Comparison of ENCODE assay signal across 1 cellular context in the genomic region with DNA sequence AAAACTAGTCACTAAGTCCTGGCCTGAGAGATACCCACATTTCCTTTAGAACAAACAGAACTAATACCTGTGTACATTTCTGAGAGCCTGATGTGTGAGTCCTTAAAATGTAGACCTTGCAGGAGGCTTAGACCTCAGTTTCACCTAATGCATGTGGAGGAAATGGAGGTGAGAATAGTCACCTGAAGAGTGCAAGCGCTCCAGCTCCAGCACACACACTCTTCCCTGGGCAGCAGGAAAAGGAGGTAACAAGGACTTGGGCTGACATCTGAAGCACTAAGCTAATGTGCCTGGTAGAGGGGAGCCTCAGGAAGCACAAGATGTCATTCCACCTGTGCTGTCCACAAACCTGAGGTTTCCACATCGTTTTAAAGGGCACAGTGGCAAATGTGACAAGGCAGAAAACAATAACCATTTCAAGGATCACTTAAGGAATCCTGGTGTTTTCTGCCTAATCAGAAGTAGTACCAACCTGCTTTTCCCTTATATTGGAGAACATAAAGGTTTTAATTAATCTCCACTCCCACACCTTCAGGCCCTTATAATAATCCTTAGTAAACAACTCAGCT.
TF ChIP-seq lines count a peak whose summit lies in the region.

No MANE protein-coding gene starts in this region.

TF ChIP-seq in GM23338, 12 proteins besides CTCF, POLR2A, EP300 and RAD21:
- TF ChIP-seq, protein P1, sequence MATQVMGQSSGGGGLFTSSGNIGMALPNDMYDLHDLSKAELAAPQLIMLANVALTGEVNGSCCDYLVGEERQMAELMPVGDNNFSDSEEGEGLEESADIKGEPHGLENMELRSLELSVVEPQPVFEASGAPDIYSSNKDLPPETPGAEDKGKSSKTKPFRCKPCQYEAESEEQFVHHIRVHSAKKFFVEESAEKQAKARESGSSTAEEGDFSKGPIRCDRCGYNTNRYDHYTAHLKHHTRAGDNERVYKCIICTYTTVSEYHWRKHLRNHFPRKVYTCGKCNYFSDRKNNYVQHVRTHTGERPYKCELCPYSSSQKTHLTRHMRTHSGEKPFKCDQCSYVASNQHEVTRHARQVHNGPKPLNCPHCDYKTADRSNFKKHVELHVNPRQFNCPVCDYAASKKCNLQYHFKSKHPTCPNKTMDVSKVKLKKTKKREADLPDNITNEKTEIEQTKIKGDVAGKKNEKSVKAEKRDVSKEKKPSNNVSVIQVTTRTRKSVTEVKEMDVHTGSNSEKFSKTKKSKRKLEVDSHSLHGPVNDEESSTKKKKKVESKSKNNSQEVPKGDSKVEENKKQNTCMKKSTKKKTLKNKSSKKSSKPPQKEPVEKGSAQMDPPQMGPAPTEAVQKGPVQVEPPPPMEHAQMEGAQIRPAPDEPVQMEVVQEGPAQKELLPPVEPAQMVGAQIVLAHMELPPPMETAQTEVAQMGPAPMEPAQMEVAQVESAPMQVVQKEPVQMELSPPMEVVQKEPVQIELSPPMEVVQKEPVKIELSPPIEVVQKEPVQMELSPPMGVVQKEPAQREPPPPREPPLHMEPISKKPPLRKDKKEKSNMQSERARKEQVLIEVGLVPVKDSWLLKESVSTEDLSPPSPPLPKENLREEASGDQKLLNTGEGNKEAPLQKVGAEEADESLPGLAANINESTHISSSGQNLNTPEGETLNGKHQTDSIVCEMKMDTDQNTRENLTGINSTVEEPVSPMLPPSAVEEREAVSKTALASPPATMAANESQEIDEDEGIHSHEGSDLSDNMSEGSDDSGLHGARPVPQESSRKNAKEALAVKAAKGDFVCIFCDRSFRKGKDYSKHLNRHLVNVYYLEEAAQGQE (IDR thresholded peaks at IDR 0.05; ENCODE audit: unreplicated experiment): no peak
- TF ChIP-seq NANOG (IDR thresholded peaks at IDR 0.05; ENCODE audit: borderline replicate concordance): no peak
- TF ChIP-seq EZH2 (IDR thresholded peaks at IDR 0.05; ENCODE audit: low read depth, unreplicated experiment): no peak
- no peak for TF ChIP-seq CREB1 (CRISPR knock-in tag; IDR thresholded peaks at IDR 0.05; ENCODE audit: low read depth)
- TF ChIP-seq ZNF114 (CRISPR knock-in tag; IDR thresholded peaks at IDR 0.05): no peak
- TF ChIP-seq, protein P2, sequence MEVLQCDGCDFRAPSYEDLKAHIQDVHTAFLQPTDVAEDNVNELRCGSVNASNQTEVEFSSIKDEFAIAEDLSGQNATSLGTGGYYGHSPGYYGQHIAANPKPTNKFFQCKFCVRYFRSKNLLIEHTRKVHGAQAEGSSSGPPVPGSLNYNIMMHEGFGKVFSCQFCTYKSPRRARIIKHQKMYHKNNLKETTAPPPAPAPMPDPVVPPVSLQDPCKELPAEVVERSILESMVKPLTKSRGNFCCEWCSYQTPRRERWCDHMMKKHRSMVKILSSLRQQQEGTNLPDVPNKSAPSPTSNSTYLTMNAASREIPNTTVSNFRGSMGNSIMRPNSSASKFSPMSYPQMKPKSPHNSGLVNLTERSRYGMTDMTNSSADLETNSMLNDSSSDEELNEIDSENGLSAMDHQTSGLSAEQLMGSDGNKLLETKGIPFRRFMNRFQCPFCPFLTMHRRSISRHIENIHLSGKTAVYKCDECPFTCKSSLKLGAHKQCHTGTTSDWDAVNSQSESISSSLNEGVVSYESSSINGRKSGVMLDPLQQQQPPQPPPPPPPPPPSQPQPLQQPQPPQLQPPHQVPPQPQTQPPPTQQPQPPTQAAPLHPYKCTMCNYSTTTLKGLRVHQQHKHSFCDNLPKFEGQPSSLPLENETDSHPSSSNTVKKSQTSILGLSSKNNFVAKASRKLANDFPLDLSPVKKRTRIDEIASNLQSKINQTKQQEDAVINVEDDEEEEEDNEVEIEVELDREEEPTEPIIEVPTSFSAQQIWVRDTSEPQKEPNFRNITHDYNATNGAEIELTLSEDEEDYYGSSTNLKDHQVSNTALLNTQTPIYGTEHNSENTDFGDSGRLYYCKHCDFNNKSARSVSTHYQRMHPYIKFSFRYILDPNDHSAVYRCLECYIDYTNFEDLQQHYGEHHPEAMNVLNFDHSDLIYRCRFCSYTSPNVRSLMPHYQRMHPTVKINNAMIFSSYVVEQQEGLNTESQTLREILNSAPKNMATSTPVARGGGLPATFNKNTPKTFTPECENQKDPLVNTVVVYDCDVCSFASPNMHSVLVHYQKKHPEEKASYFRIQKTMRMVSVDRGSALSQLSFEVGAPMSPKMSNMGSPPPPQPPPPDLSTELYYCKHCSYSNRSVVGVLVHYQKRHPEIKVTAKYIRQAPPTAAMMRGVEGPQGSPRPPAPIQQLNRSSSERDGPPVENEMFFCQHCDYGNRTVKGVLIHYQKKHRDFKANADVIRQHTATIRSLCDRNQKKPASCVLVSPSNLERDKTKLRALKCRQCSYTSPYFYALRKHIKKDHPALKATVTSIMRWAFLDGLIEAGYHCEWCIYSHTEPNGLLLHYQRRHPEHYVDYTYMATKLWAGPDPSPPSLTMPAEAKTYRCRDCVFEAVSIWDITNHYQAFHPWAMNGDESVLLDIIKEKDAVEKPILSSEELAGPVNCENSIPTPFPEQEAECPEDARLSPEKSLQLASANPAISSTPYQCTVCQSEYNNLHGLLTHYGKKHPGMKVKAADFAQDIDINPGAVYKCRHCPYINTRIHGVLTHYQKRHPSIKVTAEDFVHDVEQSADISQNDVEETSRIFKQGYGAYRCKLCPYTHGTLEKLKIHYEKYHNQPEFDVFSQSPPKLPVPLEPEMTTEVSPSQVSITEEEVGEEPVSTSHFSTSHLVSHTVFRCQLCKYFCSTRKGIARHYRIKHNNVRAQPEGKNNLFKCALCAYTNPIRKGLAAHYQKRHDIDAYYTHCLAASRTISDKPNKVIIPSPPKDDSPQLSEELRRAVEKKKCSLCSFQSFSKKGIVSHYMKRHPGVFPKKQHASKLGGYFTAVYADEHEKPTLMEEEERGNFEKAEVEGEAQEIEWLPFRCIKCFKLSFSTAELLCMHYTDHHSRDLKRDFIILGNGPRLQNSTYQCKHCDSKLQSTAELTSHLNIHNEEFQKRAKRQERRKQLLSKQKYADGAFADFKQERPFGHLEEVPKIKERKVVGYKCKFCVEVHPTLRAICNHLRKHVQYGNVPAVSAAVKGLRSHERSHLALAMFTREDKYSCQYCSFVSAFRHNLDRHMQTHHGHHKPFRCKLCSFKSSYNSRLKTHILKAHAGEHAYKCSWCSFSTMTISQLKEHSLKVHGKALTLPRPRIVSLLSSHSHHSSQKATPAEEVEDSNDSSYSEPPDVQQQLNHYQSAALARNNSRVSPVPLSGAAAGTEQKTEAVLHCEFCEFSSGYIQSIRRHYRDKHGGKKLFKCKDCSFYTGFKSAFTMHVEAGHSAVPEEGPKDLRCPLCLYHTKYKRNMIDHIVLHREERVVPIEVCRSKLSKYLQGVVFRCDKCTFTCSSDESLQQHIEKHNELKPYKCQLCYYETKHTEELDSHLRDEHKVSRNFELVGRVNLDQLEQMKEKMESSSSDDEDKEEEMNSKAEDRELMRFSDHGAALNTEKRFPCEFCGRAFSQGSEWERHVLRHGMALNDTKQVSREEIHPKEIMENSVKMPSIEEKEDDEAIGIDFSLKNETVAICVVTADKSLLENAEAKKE (CRISPR knock-in tag; IDR thresholded peaks at IDR 0.05): no peak
- no peak for TF ChIP-seq POLR2AphosphoS5 (IDR thresholded peaks at IDR 0.05; ENCODE audit: low read depth)
- TF ChIP-seq, protein P3, sequence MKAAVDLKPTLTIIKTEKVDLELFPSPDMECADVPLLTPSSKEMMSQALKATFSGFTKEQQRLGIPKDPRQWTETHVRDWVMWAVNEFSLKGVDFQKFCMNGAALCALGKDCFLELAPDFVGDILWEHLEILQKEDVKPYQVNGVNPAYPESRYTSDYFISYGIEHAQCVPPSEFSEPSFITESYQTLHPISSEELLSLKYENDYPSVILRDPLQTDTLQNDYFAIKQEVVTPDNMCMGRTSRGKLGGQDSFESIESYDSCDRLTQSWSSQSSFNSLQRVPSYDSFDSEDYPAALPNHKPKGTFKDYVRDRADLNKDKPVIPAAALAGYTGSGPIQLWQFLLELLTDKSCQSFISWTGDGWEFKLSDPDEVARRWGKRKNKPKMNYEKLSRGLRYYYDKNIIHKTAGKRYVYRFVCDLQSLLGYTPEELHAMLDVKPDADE (IDR thresholded peaks at IDR 0.05): no peak
- TF ChIP-seq JUNB (IDR thresholded peaks at IDR 0.05; ENCODE audit: unreplicated experiment): no peak
- TF ChIP-seq STAT1 (IDR thresholded peaks at IDR 0.05; ENCODE audit: unreplicated experiment): no peak
- no peak for TF ChIP-seq ZNF331 (CRISPR knock-in tag; IDR thresholded peaks at IDR 0.05; ENCODE audit: low read depth)
- no peak for TF ChIP-seq EZH2phosphoT487 (IDR thresholded peaks at IDR 0.05; ENCODE audit: unreplicated experiment)
